In genomic region chr6:133241901-133242760, GRCh38 we compare ENCODE assay signal across 8 cellular contexts. TPM values are rescaled to one million over a fixed set of nuclear protein-coding genes. Genes with fewer than 3 reads are reported as not detected.
A peak's percentile ranks its signal among the peaks of the same experiment; 100 is the strongest.
DNase-seq lines count a peak whose midpoint lies in the region; ATAC-seq and TF ChIP-seq lines count a peak whose summit lies in the region.

No MANE protein-coding gene starts in this region.

- no peak for TF ChIP-seq POLR2A in sigmoid colon (IDR thresholded peaks at IDR 0.05)

- no peaks in the 10 kb centered on the region for H3K36me3 ChIP-seq in GM23248 (ENCODE audit: low read depth)
- no peaks in the 10 kb centered on the region for H3K36me3 ChIP-seq in left ventricle myocardium inferior
- no peaks in the 10 kb centered on the region for H3K36me3 ChIP-seq in sigmoid colon

- H3K4me3 ChIP-seq in GM23248, result peak overlapping the region; percentile 65
- peak overlapping the region; percentile 76 for H3K4me3 ChIP-seq in left ventricle myocardium inferior
- peak overlapping the region; percentile 10 to 51 (median 48) for H3K4me3 ChIP-seq in sigmoid colon

- intact Hi-C loops in left ventricle myocardium inferior (cut with micrococcal nuclease), result no loop called here
- intact Hi-C loops in sigmoid colon (cut with DNase I), result no loop called here

- WGBS in GM23248 (ENCODE audit: low coverage in 1 of 2, low lambda C conversion rate in 2 of 2, missing lambda C conversion rate in 2 of 2), 2 experiments, result 5 to 8% methylated on average over 48 to 61 of the region's 61 CpGs
- 2 to 4% methylated on average over 61 of the region's 61 CpGs for whole genome bisulfite sequencing in sigmoid colon, 2 donors

- DNase-seq in GM23248, result peak; percentile 19
- DNase-seq in left ventricle myocardium inferior, result peak; percentile 19
- peak; percentile 62 for DNase-seq in sigmoid colon
- DNase-seq in amniotic stem cell (lab: John Stamatoyannopoulos, UW), result no peak
- DNase-seq in RPMI8226, result no peak
- DNase-seq in UCSD-AML1 (lab: John Stamatoyannopoulos, UW; ENCODE audit: unreplicated experiment), result no peak
- DNase-seq in effector memory CD8-positive, alpha-beta T cell, result no peak

- H3K4me1 ChIP-seq in GM23248 (ENCODE audit: insufficient read depth) (no peaks in the 10 kb centered on the region), left ventricle myocardium inferior (peaks cover 45% of the 10 kb centered on the region), sigmoid colon (peaks cover 0 to 27% (median 25%) of the 10 kb centered on the region in 4 donors)

- H3K9me3 Mint-ChIP-seq in effector memory CD8-positive, alpha-beta T cell, result no peaks in the 10 kb centered on the region

- peak overlapping the region; percentile 85 for H3K4me2 ChIP-seq in GM23248 (ENCODE audit: unreplicated experiment)

- no peaks in the 10 kb centered on the region for H4K20me1 ChIP-seq in GM23248 (ENCODE audit: insufficient read depth)

- H3K27ac ChIP-seq in GM23248 (no peak overlapping the region), left ventricle myocardium inferior (replicated peaks) (peak overlapping the region; percentile 89), sigmoid colon (peak overlapping the region in 3 of 4 donors; percentile 40 to 64 (median 52))

- H3F3A ChIP-seq in GM23248 (ENCODE audit: insufficient read depth), result no peaks in the 10 kb centered on the region

- H3K4me3 Mint-ChIP-seq in effector memory CD8-positive, alpha-beta T cell, result no peak overlapping the region

- H3K9me2 ChIP-seq in GM23248 (ENCODE audit: insufficient read depth), result no peaks in the 10 kb centered on the region

- H3K9me3 ChIP-seq in GM23248 (ENCODE audit: low read depth) (no peaks in the 10 kb centered on the region), left ventricle myocardium inferior (replicated peaks) (no peaks in the 10 kb centered on the region), sigmoid colon (no peaks in the 10 kb centered on the region)

- no peak overlapping the region for H3K9ac ChIP-seq in GM23248

- H3K27me3 Mint-ChIP-seq in effector memory CD8-positive, alpha-beta T cell, result peaks cover 37 to 53% of the 10 kb centered on the region in 2 donors

- no peaks in the 10 kb centered on the region for H3K79me2 ChIP-seq in GM23248 (ENCODE audit: insufficient read depth)

- H3K4me1 Mint-ChIP-seq in effector memory CD8-positive, alpha-beta T cell (ENCODE audit: low read depth in 2 of 2), result peaks cover 1 to 3% of the 10 kb centered on the region in 2 donors

- in situ Hi-C loops in GM23248 (cut with MboI), result no loop called here

- TF ChIP-seq CTCF in left ventricle myocardium inferior (IDR thresholded peaks at IDR 0.05; ENCODE audit: borderline replicate concordance) (no peak), sigmoid colon (IDR thresholded peaks at IDR 0.05) (no peak)

- H3K27me3 ChIP-seq in GM23248 (replicated peaks; ENCODE audit: insufficient read depth), result peaks cover 75% of the 10 kb centered on the region
- peaks cover 70% of the 10 kb centered on the region for H3K27me3 ChIP-seq in left ventricle myocardium inferior (ENCODE audit: low read depth)
- H3K27me3 ChIP-seq in sigmoid colon, result peaks cover 21 to 61% (median 21%) of the 10 kb centered on the region in 3 donors

- peak overlapping the region; percentile 78 for H2AFZ ChIP-seq in GM23248

- peaks cover 3% of the 10 kb centered on the region for H3K36me3 Mint-ChIP-seq in effector memory CD8-positive, alpha-beta T cell (ENCODE audit: insufficient read depth)

- peak; percentile 53 for ATAC-seq in SK-N-SH treated with all-trans-retinoic acid at 6 μM for 48 hours
- ATAC-seq in effector memory CD8-positive, alpha-beta T cell (replicated peaks), result no peak

- no peak for TF ChIP-seq EP300 in sigmoid colon (IDR thresholded peaks at IDR 0.05)

- no peak overlapping the region for H3K27ac Mint-ChIP-seq in effector memory CD8-positive, alpha-beta T cell

TF ChIP-seq in SK-N-SH treated with all-trans-retinoic acid at 6 μM for 48 hours, 23 proteins besides CTCF, POLR2A, EP300 and RAD21:
- TF ChIP-seq ZNF565 (CRISPR knock-in tag; conservative IDR thresholded peaks at IDR 0.05; ENCODE audit: low read depth) (no peak), GLIS3 (CRISPR knock-in tag; IDR thresholded peaks at IDR 0.05) (no peak), PPARA (CRISPR knock-in tag; IDR thresholded peaks at IDR 0.05; ENCODE audit: borderline replicate concordance) (no peak)
- TF ChIP-seq, protein P1, sequence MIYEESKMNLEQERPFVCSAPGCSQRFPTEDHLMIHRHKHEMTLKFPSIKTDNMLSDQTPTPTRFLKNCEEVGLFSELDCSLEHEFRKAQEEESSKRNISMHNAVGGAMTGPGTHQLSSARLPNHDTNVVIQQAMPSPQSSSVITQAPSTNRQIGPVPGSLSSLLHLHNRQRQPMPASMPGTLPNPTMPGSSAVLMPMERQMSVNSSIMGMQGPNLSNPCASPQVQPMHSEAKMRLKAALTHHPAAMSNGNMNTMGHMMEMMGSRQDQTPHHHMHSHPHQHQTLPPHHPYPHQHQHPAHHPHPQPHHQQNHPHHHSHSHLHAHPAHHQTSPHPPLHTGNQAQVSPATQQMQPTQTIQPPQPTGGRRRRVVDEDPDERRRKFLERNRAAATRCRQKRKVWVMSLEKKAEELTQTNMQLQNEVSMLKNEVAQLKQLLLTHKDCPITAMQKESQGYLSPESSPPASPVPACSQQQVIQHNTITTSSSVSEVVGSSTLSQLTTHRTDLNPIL (CRISPR knock-in tag; IDR thresholded peaks at IDR 0.05; ENCODE audit: low read depth), result no peak
TF ChIP-seq in SK-N-SH treated with all-trans-retinoic acid at 6 μM for 48 hours: peak in this region for 0.

RNA-seq across cellular contexts. Expression of gene EYA4, which starts 1.0 kb away (rescaled TPM):
- total RNA-seq in GM23248 (2014; rRNA removed; shearing (Covaris generic)), result not detected in 2 replicates
- polyA plus RNA-seq in GM23248 (2016; fragmentation: Nextera tagmentation; extraction: Ambion mirVana), result 0.09 TPM in 1 of 2 replicates, not detected in the other
- 15.4 TPM for total RNA-seq in left ventricle myocardium inferior
- total RNA-seq in sigmoid colon, result 1 to 10 TPM in 2 of 4 donors, under 1 TPM in 2; 0.81 to 8.6 (median 3.6) TPM
- polyA plus RNA-seq in sigmoid colon, result under 1 TPM in 1 of 3 donors, not detected in 2; 0.01 TPM

Comparison
In these comparisons a context has a peak if more than half of its experiments do, and no peak if none do; other contexts are left out.
1. DNase-seq: peak in GM23248 (single experiment), left ventricle myocardium inferior (single experiment) and sigmoid colon (single experiment); none in amniotic stem cell (single experiment), RPMI8226 (single experiment), UCSD-AML1 (single experiment) and effector memory CD8-positive, alpha-beta T cell (0 of 3).
2. Peak in every context shown above with its lines, with median percentiles within 50 percentile points of each other: H3K4me3 ChIP-seq.